ENCODE assay signal across 24 cellular contexts in genomic region chr7:1641661-1642260, GRCh38. TPM values are rescaled to one million over a fixed set of nuclear protein-coding genes. Genes with fewer than 3 reads are reported as not detected.
"Had no signal": no experiment of that assay in that cellular context is flagged by ENCODE, and none has a peak within 500 bp of the region (broad histone marks: within the 10 kb centered on the region; RNA-seq: fewer than 3 reads in every experiment).

No MANE protein-coding gene starts in this region.

- H3K9ac ChIP-seq: neural progenitor cell had no signal

- H3K9me3 Mint-ChIP-seq: central memory CD8-positive, alpha-beta T cell had no signal

- ATAC-seq: activated naive CD4-positive, alpha-beta T cell treated with anti-CD3 and anti-CD28 coated beads, Interleukin-2, amount 50 U/mL, for 72 hours; activated T-cell treated with anti-CD3 and anti-CD28 coated beads, Interleukin-2, amount 50 U/mL, for 72 hours; esophagus mucosa; heart left ventricle; right cardiac atrium; WTC11 had no signal

- H3K4me2 ChIP-seq: neural progenitor cell had no signal

- H2AFZ ChIP-seq: neural progenitor cell had no signal

- H3K27me3 ChIP-seq: neural progenitor cell had no signal

- H3K4me1 Mint-ChIP-seq: central memory CD8-positive, alpha-beta T cell; endodermal cell; WTC11 had no signal

- H3K4me3 ChIP-seq: heart left ventricle, left ventricle myocardium inferior, neural progenitor cell, suprapubic skin, tibial artery had no signal

- H3K4me1 ChIP-seq: neural progenitor cell had no signal

- H3K27ac ChIP-seq: heart left ventricle, left ventricle myocardium inferior, neural progenitor cell, suprapubic skin, tibial artery had no signal

- H3K36me3 ChIP-seq: heart left ventricle, left ventricle myocardium inferior, neural progenitor cell, suprapubic skin, tibial artery had no signal

- FAIRE-seq: bronchial epithelial cell had no signal

- DNase-seq: activated CD4-positive, alpha-beta T cell treated with anti-CD3 and anti-CD28 coated beads for 1 hour; activated CD4-positive, alpha-beta T cell treated with anti-CD3 and anti-CD28 coated beads, Interleukin-2, amount 50 U/mL, for 1 hour; activated naive CD4-positive, alpha-beta T cell; activated T-cell treated with anti-CD3 and anti-CD28 coated beads for 4 hours; activated T-cell treated with anti-CD3 and anti-CD28 coated beads, Interleukin-2, amount 50 U/mL, for 72 hours; endodermal cell; foreskin fibroblast; heart left ventricle; left ventricle myocardium inferior; mammary epithelial cell; stimulated activated CD4-positive, alpha-beta T cell treated with anti-CD3 and anti-CD28 coated beads, Interleukin-15, amount 100 ng/mL, for 24 hours; stimulated activated CD4-positive, alpha-beta T cell treated with anti-CD3 and anti-CD28 coated beads, Interleukin-2, amount 100 ng/mL, for 24 hours; stimulated activated naive CD4-positive, alpha-beta T cell; T-helper 2 cell; tibial artery had no signal

- H3K4me3 Mint-ChIP-seq: activated T-cell treated with anti-CD3 and anti-CD28 coated beads, Interleukin-2, amount 50 U/mL, for 72 hours; central memory CD8-positive, alpha-beta T cell; dendritic cell treated with granulocyte-macrophage colony-stimulating factor and Interleukin-4, amounts not matched to agents 40 ng/mL and 50 ng/mL, for 4 days; endodermal cell; neural progenitor cell; WTC11 had no signal

- H3K36me3 Mint-ChIP-seq: neural progenitor cell had no signal

- H3K27ac Mint-ChIP-seq: activated naive CD4-positive, alpha-beta T cell treated with anti-CD3 and anti-CD28 coated beads, Interleukin-2, amount 50 U/mL, for 72 hours; activated T-cell treated with anti-CD3 and anti-CD28 coated beads, Interleukin-2, amount 50 U/mL, for 72 hours; dendritic cell treated with granulocyte-macrophage colony-stimulating factor and Interleukin-4, amounts not matched to agents 40 ng/mL and 50 ng/mL, for 4 days; endodermal cell; neural progenitor cell; WTC11 had no signal

RNA-seq across cellular contexts. Expression of gene ELFN1, which starts 28.3 kb away (rescaled TPM):
- total RNA-seq: activated T-cell treated with anti-CD3 and anti-CD28 coated beads, Interleukin-2, amount 50 U/mL, for 72 hours had no signal
